11 cellular contexts compared by ENCODE assay signal in genomic region chr22:42340695-42341383, GRCh38.
DNase-seq lines count a peak whose midpoint lies in the region; ATAC-seq, FAIRE-seq and TF ChIP-seq lines count a peak whose summit lies in the region.
"Had no signal": no experiment of that assay in that cellular context is flagged by ENCODE, and none has a peak within 500 bp of the region (broad histone marks: within the 10 kb centered on the region; RNA-seq: fewer than 3 reads in every experiment).

No MANE protein-coding gene starts in this region.

- TF ChIP-seq POLR2A in GM12891 (IDR thresholded peaks at IDR 0.05; ENCODE audit: low read depth, low read length) = no peak

- H3K4me1 Mint-ChIP-seq in memory B cell = peaks cover 6% of the 10 kb centered on the region

- no peaks in the 10 kb centered on the region for H3K9me3 Mint-ChIP-seq in memory B cell

- no peak overlapping the region for H3K27ac Mint-ChIP-seq in memory B cell

- no peaks in the 10 kb centered on the region for H3K36me3 Mint-ChIP-seq in memory B cell

- H3K4me3 Mint-ChIP-seq in memory B cell = peak overlapping the region; percentile 27

- peak overlapping the region; percentile 80 for H3K27ac ChIP-seq in angular gyrus (ENCODE audit: low read depth, low read length)
- H3K27ac ChIP-seq: prostate gland, suprapubic skin had no signal

- ATAC-seq in memory B cell (ENCODE audit: low read depth) = no peak

- peak; percentile 63 for DNase-seq in COLO668 (lab: John Stamatoyannopoulos, UW; ENCODE audit: unreplicated experiment)
- DNase-seq in NCI-H1092 treated with DMSO at 0.1 percent for 48 hours (lab: John Stamatoyannopoulos, UW) = peak; percentile 68
- no peak for DNase-seq in memory B cell (ENCODE audit: low spot score in 2 of 2)
- no peak for DNase-seq in AG20443 (ENCODE audit: low spot score)
- no peak for DNase-seq in OCI-M2 (lab: John Stamatoyannopoulos, UW; ENCODE audit: unreplicated experiment)
- no peak for DNase-seq in dedifferentiated amniotic fluid mesenchymal stem cell (ENCODE audit: extremely low spot score)
- DNase-seq in GM12891 (ENCODE audit: insufficient read length, low spot score) = no peak
- DNase-seq: activated T-cell treated with anti-CD3 and anti-CD28 coated beads, Interleukin-2, amount 50 U/mL, for 1 hour had no signal

- H3K27me3 Mint-ChIP-seq in memory B cell = peaks cover 33% of the 10 kb centered on the region

- no peak for FAIRE-seq in GM12891 (lab: Jason Lieb, UNC)

TF ChIP-seq in GM12891, 5 proteins besides CTCF, POLR2A, EP300 and RAD21:
- no peak for TF ChIP-seq POLR2AphosphoS5 (IDR thresholded peaks at IDR 0.05; ENCODE audit: low read depth, low read length)
- TF ChIP-seq SPI1 (IDR thresholded peaks at IDR 0.05; ENCODE audit: low read depth, low read length) = no peak
- no peak for TF ChIP-seq TAF1 (IDR thresholded peaks at IDR 0.05; ENCODE audit: low read depth, low read length)

Comparison
In these comparisons a context has a peak if more than half of its experiments do, and no peak if none do; other contexts are left out.
1. DNase-seq: peak in COLO668 (single experiment) and NCI-H1092 treated with DMSO at 0.1 percent for 48 hours (single experiment); none in memory B cell (0 of 2), AG20443 (single experiment), OCI-M2 (single experiment), dedifferentiated amniotic fluid mesenchymal stem cell (single experiment) and GM12891 (single experiment).